In the genomic region with DNA sequence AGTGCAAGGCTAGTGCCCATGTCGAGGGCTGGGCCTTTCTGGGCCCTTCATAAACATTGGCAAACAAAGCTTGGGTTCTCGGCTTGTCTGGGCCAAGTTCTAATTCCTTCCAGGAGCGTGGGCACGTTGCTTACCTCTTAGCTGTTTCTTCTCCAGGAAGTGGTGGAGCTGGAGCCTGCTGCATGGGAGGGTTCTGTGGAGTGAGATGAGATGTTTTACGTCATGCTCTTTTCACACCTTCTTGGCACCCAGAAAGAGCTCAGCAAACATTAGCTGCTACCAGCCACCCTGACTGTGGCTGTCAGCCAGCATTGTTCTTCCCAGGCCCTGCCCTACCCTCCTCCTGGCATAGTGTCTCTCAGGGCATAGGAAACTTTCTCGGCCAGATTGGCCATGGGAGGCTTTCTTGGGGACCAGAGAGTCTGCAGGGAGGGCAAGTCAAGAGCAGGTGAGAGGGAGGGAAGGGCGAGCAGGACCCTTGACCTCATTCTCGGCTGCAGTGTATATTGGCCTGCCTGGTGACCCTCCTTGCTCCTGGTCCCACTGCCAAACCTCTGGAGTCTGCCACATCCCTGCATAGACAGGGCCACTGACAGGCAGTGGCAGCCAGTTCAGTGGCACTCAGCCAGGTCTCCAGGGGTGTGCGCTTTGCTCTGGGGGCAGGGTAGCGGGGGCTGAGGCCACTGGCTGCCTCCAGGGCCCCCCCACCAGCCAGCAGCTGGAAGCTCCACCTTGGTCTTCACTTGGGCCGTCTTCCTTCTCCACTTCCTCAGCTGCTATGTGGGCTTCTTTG, we compare ENCODE assay signal across 11 cellular contexts.
DNase-seq lines count a peak whose midpoint lies in the region; ATAC-seq, FAIRE-seq and TF ChIP-seq lines count a peak whose summit lies in the region.
"Had no signal": no experiment of that assay in that cellular context is flagged by ENCODE, and none has a peak within 500 bp of the region (broad histone marks: within the 10 kb centered on the region; RNA-seq: fewer than 3 reads in every experiment).

No MANE protein-coding gene starts in this region.

- DNase-seq in activated gamma-delta T cell treated with Interleukin-2 at 50 U/mL for 16 hours (peak; percentile 38), activated gamma-delta T cell (lab: John Stamatoyannopoulos, UW) (no peak), ascending aorta (ENCODE audit: low spot score in 2 of 2) (no peak), keratinocyte (ENCODE audit: low read depth, low spot score) (peak; percentile 61), transverse colon (peak; percentile 81), mesendoderm (no peak), brain microvascular endothelial cell (no peak)
- DNase-seq: CD4-positive, CD25-positive, alpha-beta regulatory T cell; erythroblast had no signal

- H3K27ac ChIP-seq in ascending aorta (peak overlapping the region; percentile 86 to 93), keratinocyte (ENCODE audit: control insufficient read depth, insufficient read depth, low read length) (peak overlapping the region; percentile 74), transverse colon (peak overlapping the region; percentile 67 to 86 (median 75)), mesendoderm (ENCODE audit: low read depth, low read length) (no peak overlapping the region), brain microvascular endothelial cell (no peak overlapping the region)
- H3K27ac ChIP-seq: parathyroid adenoma had no signal

- H3K23ac ChIP-seq in mesendoderm (ENCODE audit: low read length) = no peak overlapping the region

- H4K8ac ChIP-seq in mesendoderm (ENCODE audit: low read depth, low read length) = no peak overlapping the region

- TF ChIP-seq CTCF in ascending aorta (IDR thresholded peaks at IDR 0.05) (no peak), keratinocyte (optimal IDR thresholded peaks at IDR 0.05 in 1 of 3, IDR thresholded peaks at IDR 0.05 in 1 of 3, conservative IDR thresholded peaks at IDR 0.05 in 1 of 3; ENCODE audit: extremely low read depth in 1 of 3, insufficient read depth in 2 of 3, low read length in 3 of 3) (no peak), transverse colon (IDR thresholded peaks at IDR 0.05) (no peak), brain microvascular endothelial cell (IDR thresholded peaks at IDR 0.05; ENCODE audit: low read depth, low read length, missing control alignments) (no peak)

- WGBS in transverse colon (ENCODE audit: low coverage in 1 of 2), 2 donors = 0 to 35% methylated on average over 2 to 11 of the region's 11 CpGs
- WGBS in mesendoderm (ENCODE audit: extremely low coverage, insufficient coverage, low lambda C conversion rate) = no CpG with 5 or more reads among the region's 11 CpGs

- dilution Hi-C loops in keratinocyte (cut with MboI; ENCODE audit: extremely low pct_ligation_motif_present, low sequenced_read_pairs) = no loop called here

- no peak overlapping the region for H3K4ac ChIP-seq in mesendoderm (ENCODE audit: low read depth, low read length)

- peak overlapping the region; percentile 40 for H3K4me2 ChIP-seq in keratinocyte (ENCODE audit: control insufficient read depth, extremely low read depth, insufficient read depth, low read depth, low read length)
- H3K4me2 ChIP-seq in mesendoderm (ENCODE audit: low read length) = no peak overlapping the region

- no peak overlapping the region for H2AFZ ChIP-seq in keratinocyte (ENCODE audit: control insufficient read depth, low read length)
- H2AFZ ChIP-seq: parathyroid adenoma had no signal

- no peak overlapping the region for H4K5ac ChIP-seq in mesendoderm (ENCODE audit: low read length)

- no peak overlapping the region for H2AK5ac ChIP-seq in mesendoderm (ENCODE audit: low read length)

- no peaks in the 10 kb centered on the region for H4K20me1 ChIP-seq in keratinocyte (ENCODE audit: control insufficient read depth, extremely low read depth, insufficient read depth, low read length)

- no peak for ATAC-seq in HG03354 (IDR thresholded peaks at IDR 0.05; ENCODE audit: poor library complexity, severe bottlenecking, unreplicated experiment)

- no peaks in the 10 kb centered on the region for H3K79me2 ChIP-seq in keratinocyte (ENCODE audit: control insufficient read depth, insufficient read depth, low read length)
- H3K79me2 ChIP-seq in mesendoderm (ENCODE audit: control insufficient read depth, insufficient read depth, low read length) = no peaks in the 10 kb centered on the region
- H3K79me2 ChIP-seq: parathyroid adenoma had no signal

- H3K9me1 ChIP-seq in keratinocyte (ENCODE audit: control insufficient read depth, extremely low read depth, insufficient read depth, low read length) = no peaks in the 10 kb centered on the region

- FAIRE-seq in keratinocyte (lab: Jason Lieb, UNC) = peak; percentile 90

- no peak for TF ChIP-seq POLR2A in transverse colon (IDR thresholded peaks at IDR 0.05)

- no peak overlapping the region for H2BK15ac ChIP-seq in mesendoderm (replicated peaks; ENCODE audit: low read depth)

- no peak overlapping the region for H3K56ac ChIP-seq in mesendoderm (ENCODE audit: low read length)

- H3K4me3 ChIP-seq in ascending aorta = no peak overlapping the region
- H3K4me3 ChIP-seq in keratinocyte (ENCODE audit: control insufficient read depth in 2 of 3, extremely low read depth in 1 of 3, insufficient read depth in 2 of 3, low read depth in 1 of 3, low read length in 3 of 3) = peak overlapping the region in 1 of 3 experiments; percentile 2
- H3K4me3 ChIP-seq in transverse colon = no peak overlapping the region
- no peak overlapping the region for H3K4me3 ChIP-seq in mesendoderm (ENCODE audit: low read length)
- H3K4me3 ChIP-seq in brain microvascular endothelial cell (ENCODE audit: low read depth, low read length) = no peak overlapping the region

- intact Hi-C loops in ascending aorta (cut with DNase I) = loop anchor here (2.0 kb wide), 1 partner anchor 14 kb away; no protein-coding TSS in a partner anchor
- intact Hi-C loops in transverse colon (cut with DNase I; ENCODE audit: low total_unique reads) = no loop called here

- peaks cover 7 to 44% of the 10 kb centered on the region in 2 donors for H3K4me1 ChIP-seq in ascending aorta
- peaks cover 45% of the 10 kb centered on the region for H3K4me1 ChIP-seq in keratinocyte (ENCODE audit: control insufficient read depth, extremely low read depth, insufficient read depth, low read length)
- peaks cover 18 to 37% (median 24%) of the 10 kb centered on the region in 4 donors for H3K4me1 ChIP-seq in transverse colon
- H3K4me1 ChIP-seq in mesendoderm (ENCODE audit: control insufficient read depth, low read depth, low read length) = no peaks in the 10 kb centered on the region
- H3K4me1 ChIP-seq: parathyroid adenoma had no signal

- H3K27me3 ChIP-seq in ascending aorta = no peaks in the 10 kb centered on the region
- no peaks in the 10 kb centered on the region for H3K27me3 ChIP-seq in keratinocyte (ENCODE audit: control insufficient read depth, extremely low read depth, insufficient read depth, low read length)
- H3K27me3 ChIP-seq in transverse colon = no peaks in the 10 kb centered on the region
- H3K27me3 ChIP-seq in mesendoderm (ENCODE audit: insufficient read depth, low read length, poor library complexity) = no peaks in the 10 kb centered on the region
- H3K27me3 ChIP-seq in brain microvascular endothelial cell (replicated peaks) = no peaks in the 10 kb centered on the region

- H3K18ac ChIP-seq in mesendoderm (ENCODE audit: low read length) = no peak overlapping the region

- H2BK120ac ChIP-seq in mesendoderm (ENCODE audit: low read depth, low read length) = no peak overlapping the region

- no peak overlapping the region for H2BK5ac ChIP-seq in mesendoderm (ENCODE audit: low read length)

- peaks cover 3% of the 10 kb centered on the region for H3K79me1 ChIP-seq in mesendoderm (ENCODE audit: low read length)

- in situ Hi-C loops in transverse colon (cut with MboI; ENCODE audit: low pct_ligation_motif_present in 1 of 4, low pct_unique_long_range_greater_than_20kb in 1 of 4, low sequenced_read_pairs in 3 of 4) (loop anchor here in 3 of 4 donors (5.0 to 25.0 kb wide), 2 partner anchors 97 to 317 kb away; a partner anchor contains a TSS), brain microvascular endothelial cell (cut with HindIII; ENCODE audit: low pct_ligation_motif_present, low sequenced_read_pairs) (no loop called here)

- H3K36me3 ChIP-seq in ascending aorta (peaks cover 32 to 65% of the 10 kb centered on the region in 2 donors), keratinocyte (ENCODE audit: control insufficient read depth in 2 of 2, extremely low read depth in 1 of 2, insufficient read depth in 2 of 2, low read length in 2 of 2) (peaks cover 33 to 45% of the 10 kb centered on the region in 2 experiments), transverse colon (no peaks in the 10 kb centered on the region), mesendoderm (ENCODE audit: control insufficient read depth, insufficient read depth, low read length) (no peaks in the 10 kb centered on the region), brain microvascular endothelial cell (replicated peaks) (peaks cover 42% of the 10 kb centered on the region)

- TF ChIP-seq EP300 in transverse colon (IDR thresholded peaks at IDR 0.05; ENCODE audit: low read depth) = no peak

- H3K9me3 ChIP-seq in ascending aorta = no peaks in the 10 kb centered on the region
- no peaks in the 10 kb centered on the region for H3K9me3 ChIP-seq in keratinocyte (ENCODE audit: control insufficient read depth, low read depth, low read length)
- no peaks in the 10 kb centered on the region for H3K9me3 ChIP-seq in transverse colon

- H3K9ac ChIP-seq in keratinocyte (ENCODE audit: control insufficient read depth, extremely low read depth, insufficient read depth, low read length) (peak overlapping the region; percentile 58), mesendoderm (ENCODE audit: low read length) (no peak overlapping the region)
- H3K9ac ChIP-seq: parathyroid adenoma had no signal

Comparison
In these comparisons a context has a peak if more than half of its experiments do, and no peak if none do; other contexts are left out.
1. DNase-seq: peak in activated gamma-delta T cell treated with Interleukin-2 at 50 U/mL for 16 hours (single experiment), keratinocyte (single experiment) and transverse colon (single experiment); none in activated gamma-delta T cell (single experiment), ascending aorta (0 of 2), mesendoderm (single experiment) and brain microvascular endothelial cell (single experiment).
2. H3K27ac ChIP-seq: peak in ascending aorta (2 of 2), keratinocyte (single experiment) and transverse colon (4 of 4); none in mesendoderm (single experiment) and brain microvascular endothelial cell (single experiment).